Comparison of ENCODE assay signal across 9 cellular contexts in genomic region chr7:45136106-45137060, GRCh38. TPM values are rescaled to one million over a fixed set of nuclear protein-coding genes. Genes with fewer than 3 reads are reported as not detected.
A peak's percentile ranks its signal among the peaks of the same experiment; 100 is the strongest.
DNase-seq lines count a peak whose midpoint lies in the region; ATAC-seq lines count a peak whose summit lies in the region.
"Had no signal": no experiment of that assay in that cellular context is flagged by ENCODE, and none has a peak within 500 bp of the region (broad histone marks: within the 10 kb centered on the region; RNA-seq: fewer than 3 reads in every experiment).

No MANE protein-coding gene starts in this region.

- ATAC-seq in HG02973 (IDR thresholded peaks at IDR 0.05; ENCODE audit: unreplicated experiment) (peak; percentile 49), left colon (peak; percentile 81), GM21367 (IDR thresholded peaks at IDR 0.05; ENCODE audit: unreplicated experiment) (no peak)

- DNase-seq in DMS153 treated with DMSO at 0.1 percent for 48 hours (lab: John Stamatoyannopoulos, UW; ENCODE audit: unreplicated experiment) (peak; percentile 83), NCI-H345 treated with DMSO at 0.1 percent for 48 hours (lab: John Stamatoyannopoulos, UW; ENCODE audit: unreplicated experiment) (peak; percentile 28), cerebellar cortex (ENCODE audit: low spot score) (peak; percentile 89), left colon (peak in 1 of 2 donors; percentile 32)
- peak; percentile 58 for DNase-seq in activated CD4-positive, CD25-positive, alpha-beta regulatory T cell treated with anti-CD3 and anti-CD28 coated beads, Interleukin-2, amount 50 U/mL, for 72 hours
- peak; percentile 48 for DNase-seq in stimulated activated CD4-positive, alpha-beta T cell treated with anti-CD3 and anti-CD28 coated beads, Interleukin-2, amount 100 ng/mL, for 4 hours (ENCODE audit: low read depth)

- intact Hi-C loops in left colon (cut with DNase I, micrococcal nuclease), result loop anchor here (10.0 kb wide), 3 partner anchors 162 to 282 kb away; partner anchors contain the start of gene MYO1G (in 1 of the 2)

RNA-seq across cellular contexts. Expression of gene RAMP3, which starts 21.2 kb away (rescaled TPM):
- total RNA-seq in left colon, result 1 to 10 TPM; 8.8 to 9.5 TPM
- total RNA-seq: T-helper 2 cell treated with Interferon-gamma antibody and Interleukin-4, amounts not matched to agents 100 ng/mL and 5 ng/mL, for 36 hours had no signal

RNA-seq across cellular contexts. Expression of gene TBRG4, which starts 24.9 kb away (rescaled TPM):
- total RNA-seq in left colon, result 10 to 100 TPM; 80.9 to 88.7 TPM

RNA-seq across cellular contexts. Expression of gene NACAD, which starts 47.6 kb away (rescaled TPM):
- total RNA-seq in left colon, result 1 to 10 TPM in 1 of 2 donors, under 1 TPM in 1; 0.61 to 1.5 TPM
